21 cellular contexts compared by ENCODE assay signal in the genomic region with DNA sequence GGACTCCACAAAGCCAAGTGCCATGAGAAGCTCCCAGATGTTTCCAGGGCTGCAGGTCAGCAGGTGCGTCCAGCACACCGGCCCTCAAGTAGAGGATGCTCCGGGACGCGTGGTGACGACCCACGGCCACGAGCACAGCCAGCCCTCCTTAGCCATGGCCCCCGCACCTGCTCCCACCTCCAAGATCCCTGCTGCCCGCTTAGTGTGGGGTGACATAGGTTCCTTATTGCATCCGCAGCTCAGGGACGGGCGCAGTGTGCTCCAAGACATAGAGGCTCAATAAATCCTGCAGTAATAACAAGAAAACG.
"Had no signal": no experiment of that assay in that cellular context is flagged by ENCODE, and none has a peak within 500 bp of the region (broad histone marks: within the 10 kb centered on the region; RNA-seq: fewer than 3 reads in every experiment).

No MANE protein-coding gene starts in this region.

- H3K4me3 ChIP-seq: heart right ventricle, hepatocyte, left lung, lower lobe of right lung, ovary, right atrium auricular region, right lobe of liver, smooth muscle cell, testis, thyroid gland, transverse colon, upper lobe of left lung, vagina had no signal

- H3K36me3 ChIP-seq: heart right ventricle, left lung, lower lobe of right lung, ovary, right atrium auricular region, right lobe of liver, thyroid gland, transverse colon, upper lobe of left lung, vagina had no signal

- DNase-seq: heart right ventricle; kidney glomerular epithelial cell; left colon; left lung; lower lobe of right lung; mammary epithelial cell; mesenchymal stem cell; naive thymus-derived CD8-positive, alpha-beta T cell; ovary; stimulated activated CD4-positive, alpha-beta T cell treated with anti-CD3 and anti-CD28 coated beads, Interleukin-1b, Interleukin-23, amount 100 ng/mL, for 48 hours; stimulated activated CD4-positive, alpha-beta T cell treated with anti-CD3 and anti-CD28 coated beads, Interleukin-2, amount 100 ng/mL, for 48 hours; stimulated activated naive B cell treated with anti-CD40 and anti-IgM and Interleukin-4, amounts not matched to agents 10 μg/mL and 1 μg/mL and 100 μg/mL, for 72 hours; testis; thyroid gland; transverse colon had no signal

- ATAC-seq: heart right ventricle; left colon; left lung; lower lobe of right lung; naive thymus-derived CD8-positive, alpha-beta T cell; right lobe of liver; stimulated activated naive B cell treated with anti-CD40 and anti-IgM and Interleukin-4, amounts not matched to agents 10 μg/mL and 1 μg/mL and 100 μg/mL, for 72 hours had no signal

- H3K27ac ChIP-seq: heart right ventricle, hepatocyte, left lung, lower lobe of right lung, ovary, right atrium auricular region, right lobe of liver, testis, thyroid gland, transverse colon, upper lobe of left lung, vagina had no signal

- H3K27me3 ChIP-seq: hepatocyte, left lung, ovary, right atrium auricular region, right lobe of liver, testis, thyroid gland, transverse colon, upper lobe of left lung, vagina had no signal

- H3K9me3 ChIP-seq: heart right ventricle, left lung, lower lobe of right lung, ovary, right atrium auricular region, right lobe of liver, testis, thyroid gland, transverse colon, upper lobe of left lung, vagina had no signal

- H3K4me1 ChIP-seq: heart right ventricle, left lung, lower lobe of right lung, right atrium auricular region, right lobe of liver, testis, thyroid gland, transverse colon, upper lobe of left lung, vagina had no signal
